In genomic region chr12:65800928-65801327, GRCh38 we compare ENCODE assay signal across 1 cellular context.
TF ChIP-seq lines count a peak whose summit lies in the region.

No MANE protein-coding gene starts in this region.

TF ChIP-seq in Ishikawa, 13 proteins besides CTCF, POLR2A, EP300 and RAD21 (continued from another document):
- TF ChIP-seq TEAD4 (IDR thresholded peaks at IDR 0.05) (peak; percentile 98), YY1 (IDR thresholded peaks at IDR 0.05; ENCODE audit: low read depth) (no peak), CREB1 (IDR thresholded peaks at IDR 0.05; ENCODE audit: low read depth) (peak; percentile 52; the same call in 1 of the 2 replicates), TCF12 (IDR thresholded peaks at IDR 0.05; ENCODE audit: low read depth) (peak; percentile 94), EGR1 (IDR thresholded peaks at IDR 0.05) (no peak), NFIC (IDR thresholded peaks at IDR 0.05) (peak; percentile 98), FOXM1 (IDR thresholded peaks at IDR 0.05; ENCODE audit: borderline replicate concordance, low read depth) (peak; percentile 99), ZBTB7A (IDR thresholded peaks at IDR 0.05; ENCODE audit: low read depth) (no peak)
- TF ChIP-seq, protein P1, sequence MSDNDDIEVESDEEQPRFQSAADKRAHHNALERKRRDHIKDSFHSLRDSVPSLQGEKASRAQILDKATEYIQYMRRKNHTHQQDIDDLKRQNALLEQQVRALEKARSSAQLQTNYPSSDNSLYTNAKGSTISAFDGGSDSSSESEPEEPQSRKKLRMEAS (IDR thresholded peaks at IDR 0.05): peak; percentile 19; the same call in 1 of the 2 replicates
